In the genomic region with DNA sequence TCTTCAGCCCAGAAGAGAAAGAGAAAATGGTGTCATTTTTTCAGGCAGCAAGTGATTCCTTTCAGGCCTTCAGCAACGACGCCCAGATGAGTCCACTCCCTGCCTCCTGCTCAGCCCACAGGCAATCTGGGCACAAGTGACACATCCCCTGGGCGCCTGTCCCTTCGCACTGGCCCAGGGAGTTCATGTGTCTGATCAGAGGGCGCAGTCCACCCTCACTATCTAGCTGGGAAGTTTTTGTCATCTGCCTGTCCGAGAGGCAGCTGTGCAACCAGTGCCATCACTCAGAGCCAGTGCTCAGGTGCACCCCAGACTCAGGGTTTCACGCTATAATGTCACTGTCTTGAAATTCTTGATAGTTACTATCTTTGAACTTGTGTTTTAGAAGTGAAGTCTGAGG, we compare ENCODE assay signal across 8 cellular contexts. TPM values are rescaled to one million over a fixed set of nuclear protein-coding genes. Genes with fewer than 3 reads are reported as not detected.
DNase-seq lines count a peak whose midpoint lies in the region; ATAC-seq and TF ChIP-seq lines count a peak whose summit lies in the region.

No MANE protein-coding gene starts in this region.

- H3K4me1 ChIP-seq in muscle layer of colon (ENCODE audit: insufficient read depth, low read length) (peaks cover 5% of the 10 kb centered on the region), transverse colon (peaks cover 0 to 8% (median 2%) of the 10 kb centered on the region in 4 donors)

- H3K27me3 Mint-ChIP-seq in activated T-cell treated with anti-CD3 and anti-CD28 coated beads, Interleukin-2, amount 50 U/mL, for 72 hours (ENCODE audit: low read depth) = no peaks in the 10 kb centered on the region

- H3K4me3 Mint-ChIP-seq in activated T-cell treated with anti-CD3 and anti-CD28 coated beads, Interleukin-2, amount 50 U/mL, for 72 hours = peak overlapping the region; percentile 55 to 78

- H3K4me1 Mint-ChIP-seq in activated T-cell treated with anti-CD3 and anti-CD28 coated beads, Interleukin-2, amount 50 U/mL, for 72 hours (ENCODE audit: low read depth) = peaks cover 11% of the 10 kb centered on the region

- no peak overlapping the region for H3K27ac Mint-ChIP-seq in activated T-cell treated with anti-CD3 and anti-CD28 coated beads, Interleukin-2, amount 50 U/mL, for 72 hours

- no peak for TF ChIP-seq CTCF in transverse colon (IDR thresholded peaks at IDR 0.05)

- 90% methylated on average over 7 of the region's 7 CpGs; no CpG with 5 or more reads in 1 of the 2 donors for WGBS in transverse colon (ENCODE audit: low coverage in 1 of 2), 2 donors

- no peak for TF ChIP-seq EP300 in transverse colon (IDR thresholded peaks at IDR 0.05; ENCODE audit: low read depth)

- in situ Hi-C loops in transverse colon (cut with MboI; ENCODE audit: low pct_ligation_motif_present in 1 of 4, low pct_unique_long_range_greater_than_20kb in 1 of 4, low sequenced_read_pairs in 3 of 4) = no loop called here

- H3K36me3 ChIP-seq in muscle layer of colon (ENCODE audit: insufficient read depth, low read length) (no peaks in the 10 kb centered on the region), transverse colon (no peaks in the 10 kb centered on the region)

- H3K27ac ChIP-seq in angular gyrus (ENCODE audit: low read depth, low read length) = peak overlapping the region; percentile 83
- H3K27ac ChIP-seq in muscle layer of colon (ENCODE audit: low read depth, low read length) = peak overlapping the region; percentile 92
- peak overlapping the region; percentile 93 to 95 (median 94) for H3K27ac ChIP-seq in transverse colon

- H3K9me3 Mint-ChIP-seq in activated T-cell treated with anti-CD3 and anti-CD28 coated beads, Interleukin-2, amount 50 U/mL, for 72 hours = peaks cover 0 to 3% of the 10 kb centered on the region in 2 donors

- no peak for DNase-seq in activated T-cell treated with anti-CD3 and anti-CD28 coated beads, Interleukin-2, amount 50 U/mL, for 72 hours
- DNase-seq in activated T-cell treated with anti-CD3 and anti-CD28 coated beads, Interleukin-2, amount 50 U/mL, for 48 hours = no peak
- no peak for DNase-seq in transverse colon
- no peak for DNase-seq in NCI-H82 treated with DMSO at 0.1 percent for 48 hours (lab: John Stamatoyannopoulos, UW; ENCODE audit: unreplicated experiment)

- H3K36me3 Mint-ChIP-seq in activated T-cell treated with anti-CD3 and anti-CD28 coated beads, Interleukin-2, amount 50 U/mL, for 72 hours (ENCODE audit: insufficient read depth in 2 of 2) = peaks cover 3 to 12% of the 10 kb centered on the region in 2 donors

- intact Hi-C loops in transverse colon (cut with DNase I; ENCODE audit: low total_unique reads) = no loop called here

- no peak overlapping the region for H3K9ac ChIP-seq in muscle layer of colon (ENCODE audit: low read length)

- H3K4me3 ChIP-seq in muscle layer of colon (ENCODE audit: low read depth in 1 of 2, low read length in 2 of 2) = no peak overlapping the region
- no peak overlapping the region for H3K4me3 ChIP-seq in transverse colon

- H3K9me3 ChIP-seq in muscle layer of colon (ENCODE audit: low read length) (no peaks in the 10 kb centered on the region), transverse colon (no peaks in the 10 kb centered on the region)

- ATAC-seq in activated T-cell treated with anti-CD3 and anti-CD28 coated beads, Interleukin-2, amount 50 U/mL, for 72 hours (replicated peaks in 1 of 2) = no peak
- ATAC-seq in HG02973 (IDR thresholded peaks at IDR 0.05; ENCODE audit: unreplicated experiment) (no peak), HG03442 (IDR thresholded peaks at IDR 0.05; ENCODE audit: unreplicated experiment) (no peak)

- TF ChIP-seq POLR2A in transverse colon (IDR thresholded peaks at IDR 0.05) = no peak

- H3K27me3 ChIP-seq in muscle layer of colon (ENCODE audit: control insufficient read depth in 1 of 2, insufficient read depth in 2 of 2, low read length in 2 of 2) (no peaks in the 10 kb centered on the region), transverse colon (no peaks in the 10 kb centered on the region)

RNA-seq across cellular contexts. Expression of a gene that starts 1.4 kb away (rescaled TPM):
- under 1 TPM; 0.26 to 0.35 TPM for total RNA-seq in activated T-cell treated with anti-CD3 and anti-CD28 coated beads, Interleukin-2, amount 50 U/mL, for 72 hours
- total RNA-seq in transverse colon = 1 to 10 TPM; 1.5 to 5.0 (median 1.9) TPM
